ENCODE assay signal across 24 cellular contexts in genomic region chr1:21492171-21492625, GRCh38. TPM values are rescaled to one million over a fixed set of nuclear protein-coding genes. Genes with fewer than 3 reads are reported as not detected.
"Had no signal": no experiment of that assay in that cellular context is flagged by ENCODE, and none has a peak within 500 bp of the region (broad histone marks: within the 10 kb centered on the region; RNA-seq: fewer than 3 reads in every experiment).

No MANE protein-coding gene starts in this region.

- H3K4me3 Mint-ChIP-seq: activated T-cell treated with anti-CD3 and anti-CD28 coated beads, Interleukin-2, amount 50 U/mL, for 72 hours; naive thymus-derived CD4-positive, alpha-beta T cell had no signal

- H3K36me3 ChIP-seq: ascending aorta, breast epithelium, heart right ventricle, left lung, prostate gland, right atrium auricular region, transverse colon, vagina had no signal

- H3K9me3 ChIP-seq: ascending aorta, breast epithelium, heart right ventricle, left lung, prostate gland, right atrium auricular region, transverse colon, vagina had no signal

- H3K27me3 ChIP-seq: ascending aorta, breast epithelium, right atrium auricular region, vagina had no signal

- ATAC-seq: activated T-cell treated with anti-CD3 and anti-CD28 coated beads, Interleukin-2, amount 50 U/mL, for 72 hours; esophagus mucosa; naive thymus-derived CD4-positive, alpha-beta T cell; stimulated activated naive CD8-positive, alpha-beta T cell treated with anti-CD3 and anti-CD28 coated beads, Interleukin-15, Interleukin-2, amounts not matched to agents 100 U/mL and 50 U/mL, for 24 hours had no signal

- H3K4me3 ChIP-seq: ascending aorta, breast epithelium, heart right ventricle, left lung, prostate gland, right atrium auricular region, transverse colon, vagina had no signal

- H3K27ac Mint-ChIP-seq: activated T-cell treated with anti-CD3 and anti-CD28 coated beads, Interleukin-2, amount 50 U/mL, for 72 hours; naive thymus-derived CD4-positive, alpha-beta T cell had no signal

- H3K9me3 Mint-ChIP-seq: activated T-cell treated with anti-CD3 and anti-CD28 coated beads, Interleukin-2, amount 50 U/mL, for 72 hours had no signal

- H3K27ac ChIP-seq: ascending aorta, breast epithelium, left lung, prostate gland, right atrium auricular region, transverse colon, vagina, VCaP had no signal

- H3K4me1 ChIP-seq: ascending aorta, breast epithelium, left lung, prostate gland, right atrium auricular region, transverse colon, vagina had no signal

- DNase-seq: activated CD4-positive, alpha-beta T cell treated with anti-CD3 and anti-CD28 coated beads, Interleukin-2, amount 50 U/mL, for 1 hour; activated CD4-positive, CD25-positive, alpha-beta regulatory T cell treated with anti-CD3 and anti-CD28 coated beads, Interleukin-2, amount 50 U/mL, for 72 hours; activated CD8-positive, alpha-beta memory T cell treated with anti-CD3 and anti-CD28 coated beads, Interleukin-2, amount 50 U/mL, for 4 hours; activated effector memory CD4-positive, alpha-beta T cell treated with anti-CD3 and anti-CD28 coated beads, Interleukin-2, amount 50 U/mL, for 16 hours; activated naive CD4-positive, alpha-beta T cell treated with anti-CD3 and anti-CD28 coated beads, Interleukin-2, amount 50 U/mL, for 16 hours; activated T-cell treated with anti-CD3 and anti-CD28 coated beads, Interleukin-2, amount 50 U/mL, for 72 hours; cerebellar nuclear complex; cortex of kidney; left lung; mammary epithelial cell; naive thymus-derived CD4-positive, alpha-beta T cell; stimulated activated CD4-positive, alpha-beta T cell treated with anti-CD3 and anti-CD28 coated beads, Interleukin-12 subunit alpha, Interleukin-12 subunit beta, amount 100 ng/mL, for 4 hours; stimulated activated CD4-positive, alpha-beta T cell treated with anti-CD3 and anti-CD28 coated beads, Interleukin-1b, Interleukin-23, amount 100 ng/mL, for 48 hours; stimulated activated naive CD8-positive, alpha-beta T cell treated with anti-CD3 and anti-CD28 coated beads, Interleukin-15, Interleukin-2, amounts not matched to agents 100 U/mL and 50 U/mL, for 24 hours; substantia nigra; transverse colon had no signal

RNA-seq across cellular contexts. Expression of gene ALPL, which starts 17.0 kb away (rescaled TPM):
- total RNA-seq: mammary epithelial cell; naive thymus-derived CD4-positive, alpha-beta T cell had no signal
